In genomic region chr16:22195445-22195694, GRCh38 we compare ENCODE assay signal across 10 cellular contexts. TPM values are rescaled to one million over a fixed set of nuclear protein-coding genes. Genes with fewer than 3 reads are reported as not detected.
DNase-seq lines count a peak whose midpoint lies in the region; FAIRE-seq and TF ChIP-seq lines count a peak whose summit lies in the region.
"Had no signal": no experiment of that assay in that cellular context is flagged by ENCODE, and none has a peak within 500 bp of the region (broad histone marks: within the 10 kb centered on the region; RNA-seq: fewer than 3 reads in every experiment).

No MANE protein-coding gene starts in this region.

- peak overlapping the region; percentile 48 to 77 (median 62) for H3K27ac ChIP-seq in Peyer's patch
- no peak overlapping the region for H3K27ac ChIP-seq in endothelial cell of umbilical vein (ENCODE audit: insufficient read depth, low read depth, low read length)
- peak overlapping the region; percentile 23 to 32 for H3K27ac ChIP-seq in ovary

- no peak overlapping the region for H3K4me3 ChIP-seq in Caco-2 (ENCODE audit: low read depth, low read length)
- peak overlapping the region in 2 of 4 donors; percentile 46 to 59 for H3K4me3 ChIP-seq in Peyer's patch
- H3K4me3 ChIP-seq in endothelial cell of umbilical vein (replicated peaks in 1 of 3; ENCODE audit: insufficient read depth in 1 of 3, low read depth in 1 of 3, low read length in 3 of 3): no peak overlapping the region
- H3K4me3 ChIP-seq in ovary: no peak overlapping the region

- TF ChIP-seq CTCF in Caco-2 (IDR thresholded peaks at IDR 0.05; ENCODE audit: insufficient read depth in 1 of 2, low read depth in 1 of 2, low read length in 1 of 2, severe bottlenecking in 1 of 2, unreplicated experiment in 1 of 2) (no peak), Peyer's patch (IDR thresholded peaks at IDR 0.05) (no peak), endothelial cell of umbilical vein (IDR thresholded peaks at IDR 0.05; ENCODE audit: extremely low read depth in 1 of 2, insufficient read depth in 1 of 2, low read depth in 1 of 2, low read length in 2 of 2) (no peak), ovary (IDR thresholded peaks at IDR 0.05) (no peak)

- intact Hi-C loops in Caco-2 (cut with micrococcal nuclease; ENCODE audit: unreplicated experiment): loop anchor here (1.0 kb wide), 1 partner anchor 102 kb away; the partner anchor contains the start of gene POLR3E
- intact Hi-C loops in endothelial cell of umbilical vein (cut with micrococcal nuclease): loop anchor here (1.0 kb wide), 1 partner anchor 11 kb away; the partner anchor contains the start of gene EEF2K
- intact Hi-C loops in ovary (cut with DNase I): loop anchor here in 2 of 4 donors (5.0 kb wide), 1 partner anchor 102 kb away; the partner anchor contains the start of gene POLR3E (in 2 of the 2)

- no peaks in the 10 kb centered on the region for H4K20me1 ChIP-seq in endothelial cell of umbilical vein (replicated peaks; ENCODE audit: control insufficient read depth, extremely low read depth, insufficient read depth, low read length)

- H3K4me1 Mint-ChIP-seq in Caco-2 (ENCODE audit: low read depth, unreplicated experiment): peaks cover 7% of the 10 kb centered on the region

- H3K79me2 ChIP-seq in endothelial cell of umbilical vein (ENCODE audit: control insufficient read depth, insufficient read depth, low read length): no peaks in the 10 kb centered on the region

- H3K9me3 Mint-ChIP-seq in Caco-2 (ENCODE audit: unreplicated experiment): no peaks in the 10 kb centered on the region

- H3K4me3 Mint-ChIP-seq in Caco-2 (ENCODE audit: unreplicated experiment): peak overlapping the region; percentile 73

- no peak overlapping the region for H2AFZ ChIP-seq in endothelial cell of umbilical vein (ENCODE audit: low read depth, low read length)

- H3K9me3 ChIP-seq in Caco-2 (no peaks in the 10 kb centered on the region), Peyer's patch (no peaks in the 10 kb centered on the region), endothelial cell of umbilical vein (replicated peaks; ENCODE audit: control insufficient read depth, insufficient read depth, low read length) (no peaks in the 10 kb centered on the region), ovary (no peaks in the 10 kb centered on the region)

- H3K36me3 ChIP-seq in Caco-2 (ENCODE audit: control insufficient read depth, insufficient read depth, low read length): no peaks in the 10 kb centered on the region
- H3K36me3 ChIP-seq in Peyer's patch: no peaks in the 10 kb centered on the region
- H3K36me3 ChIP-seq in endothelial cell of umbilical vein (ENCODE audit: control insufficient read depth in 2 of 2, extremely low read depth in 1 of 2, insufficient read depth in 2 of 2, low read length in 2 of 2): no peaks in the 10 kb centered on the region
- H3K36me3 ChIP-seq in ovary: no peaks in the 10 kb centered on the region

- POLR2A ChIA-PET in Caco-2 (lab: Charles Lee) (no interaction called here), endothelial cell of umbilical vein (lab: Charles Lee) (no interaction called here)

- H3K9me1 ChIP-seq in endothelial cell of umbilical vein (replicated peaks; ENCODE audit: control insufficient read depth, extremely low read depth, insufficient read depth, low read length): no peaks in the 10 kb centered on the region

- CTCF ChIA-PET in Caco-2 (lab: Charles Lee) (interaction anchor here (0.7 kb wide), 1 partner anchor 105 kb away, joined by 3 read pairs; no protein-coding TSS in a partner anchor), endothelial cell of umbilical vein (lab: Charles Lee) (interaction anchor here (1.4 to 2.2 kb wide), 3 partner anchors 100 to 105 kb away, joined by 3 to 24 read pairs (median 11); no protein-coding TSS in a partner anchor)

- peaks cover 3% of the 10 kb centered on the region for H3K27me3 Mint-ChIP-seq in Caco-2 (ENCODE audit: insufficient read depth, unreplicated experiment)

- H3K27ac Mint-ChIP-seq in Caco-2 (ENCODE audit: unreplicated experiment): peak overlapping the region; percentile 98

- H3K27me3 ChIP-seq in Caco-2 (replicated peaks; ENCODE audit: control insufficient read depth, insufficient read depth, low read length) (no peaks in the 10 kb centered on the region), Peyer's patch (no peaks in the 10 kb centered on the region), endothelial cell of umbilical vein (ENCODE audit: control insufficient read depth in 2 of 2, insufficient read depth in 2 of 2, low read length in 2 of 2) (no peaks in the 10 kb centered on the region), ovary (no peaks in the 10 kb centered on the region)

- TF ChIP-seq EP300 in ovary (IDR thresholded peaks at IDR 0.05): no peak

- BruUV-seq in Caco-2 (replicated peaks; lab: Mats Ljungman, UMichigan): no TSS peak
- BruUV-seq in endothelial cell of umbilical vein (replicated peaks; lab: Mats Ljungman, UMichigan): no TSS peak

- TF ChIP-seq POLR2A in Peyer's patch (IDR thresholded peaks at IDR 0.05) (no peak), endothelial cell of umbilical vein (IDR thresholded peaks at IDR 0.05; ENCODE audit: low read depth, low read length) (no peak), ovary (IDR thresholded peaks at IDR 0.05) (no peak)

- peaks cover 23% of the 10 kb centered on the region for H3K36me3 Mint-ChIP-seq in Caco-2 (ENCODE audit: insufficient read depth, unreplicated experiment)

- FAIRE-seq in endothelial cell of umbilical vein (lab: Jason Lieb, UNC): peak; percentile 31

- no peak overlapping the region for H3K4me2 ChIP-seq in endothelial cell of umbilical vein (ENCODE audit: insufficient read depth, low read length)

- DNase-seq in Caco-2: no peak
- no peak for DNase-seq in Peyer's patch
- no peak for DNase-seq in endothelial cell of umbilical vein (ENCODE audit: low read depth, low spot score)
- no peak for DNase-seq in ovary
- no peak for DNase-seq in dedifferentiated amniotic fluid mesenchymal stem cell (ENCODE audit: extremely low spot score)
- DNase-seq in NCI-H1694 treated with DMSO at 0.1 percent for 48 hours (lab: John Stamatoyannopoulos, UW): no peak
- no peak for DNase-seq in activated CD4-positive, CD25-positive, alpha-beta regulatory T cell treated with anti-CD3 and anti-CD28 coated beads, Interleukin-2, amount 50 U/mL, for 72 hours
- DNase-seq in NCI-H187 (lab: John Stamatoyannopoulos, UW): no peak

- H3K4me1 ChIP-seq in Caco-2 (peaks cover 8% of the 10 kb centered on the region; the same call in 1 of the 2 replicates), Peyer's patch (peaks cover 0 to 16% (median 4%) of the 10 kb centered on the region in 4 donors), endothelial cell of umbilical vein (ENCODE audit: control insufficient read depth, extremely low read depth, insufficient read depth, low read length) (peaks cover 28% of the 10 kb centered on the region), ovary (ENCODE audit: insufficient read depth) (peaks cover 3% of the 10 kb centered on the region)

- no peak overlapping the region for H3K9ac ChIP-seq in endothelial cell of umbilical vein (replicated peaks; ENCODE audit: extremely low read depth, insufficient read depth, low read length)

- dilution Hi-C loops in endothelial cell of umbilical vein (cut with MboI; ENCODE audit: extremely low pct_ligation_motif_present, low sequenced_read_pairs): no loop called here

TF ChIP-seq in endothelial cell of umbilical vein, 7 proteins besides CTCF, POLR2A, EP300 and RAD21:
- TF ChIP-seq MAX (IDR thresholded peaks at IDR 0.05; ENCODE audit: insufficient read depth, insufficient read length): no peak

RNA-seq across cellular contexts. Expression of gene EEF2K, which starts 10.7 kb away (rescaled TPM):
- total RNA-seq in Caco-2 (2022): 17.5 and 20.1 TPM in 2 replicates
- 10 to 100 TPM; 26.9 to 46.4 (median 36.1) TPM for total RNA-seq in Peyer's patch
- total RNA-seq in endothelial cell of umbilical vein: 44.1 and 48.6 TPM in 2 replicates
- 16.0 and 18.4 TPM in 2 replicates for polyA plus RNA-seq in endothelial cell of umbilical vein
- polyA plus RNA-seq in endothelial cell of umbilical vein (2011; cell fraction: cytosol; rRNA removed): 19.7 and 20.7 TPM in 2 replicates
- polyA plus RNA-seq in endothelial cell of umbilical vein (2011; cell fraction: nucleus; rRNA removed): 58.3 and 61.0 TPM in 2 replicates
- 13.6 and 15.5 TPM in 2 replicates for polyA plus RNA-seq in endothelial cell of umbilical vein (2012)
- polyA minus RNA-seq in endothelial cell of umbilical vein: 39.5 and 48.7 TPM in 2 replicates
- 14.5 TPM for polyA minus RNA-seq in endothelial cell of umbilical vein (2011; cell fraction: cytosol; rRNA and poly(A)+ RNA removed)
- polyA minus RNA-seq in endothelial cell of umbilical vein (2011; cell fraction: nucleus; rRNA and poly(A)+ RNA removed): 22.4 and 29.9 TPM in 2 replicates
- 10 to 100 TPM in 6 of 7 donors, 1 to 10 TPM in 1; 8.1 to 37.6 (median 28.0) TPM for total RNA-seq in ovary
- polyA plus RNA-seq in ovary: 10 to 100 TPM in 1 of 2 donors, 1 to 10 TPM in 1; 8.4 to 18.8 TPM

RNA-seq across cellular contexts. Expression of gene SDR42E2, which starts 33.1 kb away (rescaled TPM):
- total RNA-seq in Caco-2 (2022) (not detected in 2 replicates), Peyer's patch (not detected), endothelial cell of umbilical vein (0.13 and 0.21 TPM in 2 replicates), ovary (1 to 10 TPM in 1 of 7 donors, under 1 TPM in 4, not detected in 2; 0.15 to 1.1 (median 0.25) TPM)
- polyA plus RNA-seq in endothelial cell of umbilical vein (0.03 TPM in 2 replicates), ovary (under 1 TPM in 1 of 2 donors, not detected in 1; 0.05 TPM)
- polyA plus RNA-seq in endothelial cell of umbilical vein (2011; cell fraction: cytosol; rRNA removed): 0.01 TPM in 1 of 2 replicates, not detected in the other
- polyA plus RNA-seq in endothelial cell of umbilical vein (2011; cell fraction: nucleus; rRNA removed): 0.11 and 0.17 TPM in 2 replicates
- not detected in 2 replicates for polyA plus RNA-seq in endothelial cell of umbilical vein (2012)
- polyA minus RNA-seq in endothelial cell of umbilical vein: 0.12 TPM in 1 of 2 replicates, not detected in the other
- polyA minus RNA-seq in endothelial cell of umbilical vein (2011; cell fraction: cytosol; rRNA and poly(A)+ RNA removed): not detected
- polyA minus RNA-seq in endothelial cell of umbilical vein (2011; cell fraction: nucleus; rRNA and poly(A)+ RNA removed): 0.53 and 0.63 TPM in 2 replicates
- total RNA-seq: esophagus mucosa, NCI-H460 had no signal
